15 cellular contexts compared by ENCODE assay signal in the genomic region with DNA sequence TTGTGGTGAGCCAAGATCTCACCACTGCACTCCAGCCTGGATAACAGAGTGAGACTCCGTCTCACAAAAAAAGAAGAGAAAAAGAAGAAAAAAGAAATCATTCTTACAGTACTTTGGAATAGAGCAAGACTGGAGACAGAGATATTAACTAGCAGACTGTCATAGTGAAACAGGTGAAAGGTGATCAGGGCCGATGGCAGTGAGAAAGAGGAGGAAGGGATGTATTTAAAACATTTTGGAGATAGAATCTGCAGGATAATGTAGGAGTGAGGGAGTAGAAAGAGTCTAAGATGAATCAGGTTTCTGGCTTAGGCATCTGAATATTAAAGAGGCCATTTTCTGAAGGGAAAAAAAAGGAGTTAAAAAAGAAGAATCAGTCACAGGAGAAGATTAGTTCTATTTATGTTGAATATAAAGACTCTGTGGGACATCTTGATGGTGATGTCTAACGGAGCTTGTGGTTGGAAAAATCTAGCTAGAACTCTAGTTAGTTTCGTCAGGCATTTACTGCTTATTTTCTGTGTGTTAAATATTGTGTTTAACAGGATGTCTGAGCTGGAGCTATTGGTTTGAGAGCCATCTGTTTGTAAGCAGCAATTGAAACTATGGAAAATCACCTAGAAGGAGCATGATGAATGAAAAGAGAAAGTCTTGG.
"Had no signal": no experiment of that assay in that cellular context is flagged by ENCODE, and none has a peak within 500 bp of the region (broad histone marks: within the 10 kb centered on the region; RNA-seq: fewer than 3 reads in every experiment).

No MANE protein-coding gene starts in this region.

- H3K9me3 Mint-ChIP-seq: stimulated activated effector memory CD8-positive, alpha-beta T cell treated with anti-CD3 and anti-CD28 coated beads, Interleukin-12 subunit alpha, Interleukin-12 subunit beta, amount 100 ng/mL, for 72 hours had no signal

- DNase-seq: activated CD4-positive, alpha-beta T cell treated with anti-CD3 and anti-CD28 coated beads, Interleukin-2, amount 50 U/mL, for 1 hour; activated naive CD4-positive, alpha-beta T cell; amniotic stem cell; caudate nucleus; erythroblast; gastrocnemius medialis; heart left ventricle; left colon; midbrain; pancreas; stimulated activated CD4-positive, alpha-beta T cell treated with anti-CD3 and anti-CD28 coated beads, Interleukin-2, amount 100 ng/mL, for 24 hours; T-helper 1 cell; tibial artery had no signal

- H3K4me3 Mint-ChIP-seq: stimulated activated effector memory CD8-positive, alpha-beta T cell treated with anti-CD3 and anti-CD28 coated beads, Interleukin-12 subunit alpha, Interleukin-12 subunit beta, amount 100 ng/mL, for 72 hours had no signal

- H3K27ac Mint-ChIP-seq: stimulated activated effector memory CD8-positive, alpha-beta T cell treated with anti-CD3 and anti-CD28 coated beads, Interleukin-12 subunit alpha, Interleukin-12 subunit beta, amount 100 ng/mL, for 72 hours had no signal

- H3K36me3 Mint-ChIP-seq: stimulated activated effector memory CD8-positive, alpha-beta T cell treated with anti-CD3 and anti-CD28 coated beads, Interleukin-12 subunit alpha, Interleukin-12 subunit beta, amount 100 ng/mL, for 72 hours had no signal

- ATAC-seq: gastrocnemius medialis; heart left ventricle; left colon; pancreas; SK-N-SH treated with all-trans-retinoic acid at 6 μM for 48 hours; stimulated activated effector memory CD8-positive, alpha-beta T cell treated with anti-CD3 and anti-CD28 coated beads, Interleukin-12 subunit alpha, Interleukin-12 subunit beta, amount 100 ng/mL, for 72 hours had no signal
